ENCODE assay signal across 22 cellular contexts in the genomic region with DNA sequence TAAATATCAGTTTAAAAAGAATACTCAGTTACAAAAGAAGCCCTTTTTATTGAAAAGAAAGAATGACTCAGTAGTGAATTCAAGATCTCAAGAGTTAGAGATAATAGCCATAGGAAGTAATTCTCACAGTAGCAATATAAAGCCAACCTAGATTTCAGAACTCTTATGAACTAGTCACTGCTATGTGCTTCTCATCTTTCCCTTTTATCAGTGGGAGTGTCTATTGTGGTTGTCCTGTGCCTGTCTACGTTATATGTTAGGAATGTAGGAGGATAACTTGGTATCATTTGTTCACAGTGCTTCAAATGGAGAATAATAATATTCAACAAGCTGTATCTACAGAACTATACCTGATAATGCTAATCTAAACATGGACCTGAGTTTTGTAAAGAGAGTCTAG.
"Had no signal": no experiment of that assay in that cellular context is flagged by ENCODE, and none has a peak within 500 bp of the region (broad histone marks: within the 10 kb centered on the region; RNA-seq: fewer than 3 reads in every experiment).

No MANE protein-coding gene starts in this region.

- H3K27ac ChIP-seq: adrenal gland, ascending aorta, esophagus muscularis mucosa, vagina, VCaP had no signal

- H3K4me3 Mint-ChIP-seq: activated naive CD4-positive, alpha-beta T cell treated with anti-CD3 and anti-CD28 coated beads for 36 hours; activated naive CD8-positive, alpha-beta T cell treated with anti-CD3 and anti-CD28 coated beads for 36 hours; brain; endodermal cell; nephron; stimulated activated effector memory CD8-positive, alpha-beta T cell treated with anti-CD3 and anti-CD28 coated beads, Interleukin-12 subunit alpha, Interleukin-12 subunit beta, amount 100 ng/mL, for 72 hours; stimulated activated naive CD8-positive, alpha-beta T cell treated with anti-CD3 and anti-CD28 coated beads, Interleukin-15, amount 100 ng/mL, for 72 hours; type B pancreatic cell had no signal

- ATAC-seq: left cardiac atrium; left ventricle myocardium superior; right cardiac atrium; stimulated activated effector memory CD8-positive, alpha-beta T cell treated with anti-CD3 and anti-CD28 coated beads, Interleukin-12 subunit alpha, Interleukin-12 subunit beta, amount 100 ng/mL, for 72 hours; stimulated activated naive CD8-positive, alpha-beta T cell treated with anti-CD3 and anti-CD28 coated beads, Interleukin-15, amount 100 ng/mL, for 72 hours had no signal

- H3K9me3 ChIP-seq: vagina had no signal

- H3K27me3 ChIP-seq: adrenal gland, ascending aorta, esophagus muscularis mucosa, vagina had no signal

- H3K36me3 ChIP-seq: adrenal gland, ascending aorta, esophagus muscularis mucosa, vagina had no signal

- H3K27me3 Mint-ChIP-seq: activated naive CD8-positive, alpha-beta T cell treated with anti-CD3 and anti-CD28 coated beads for 36 hours; brain; stimulated activated naive CD8-positive, alpha-beta T cell treated with anti-CD3 and anti-CD28 coated beads, Interleukin-15, amount 100 ng/mL, for 72 hours; type B pancreatic cell had no signal

- DNase-seq: activated CD4-positive, alpha-beta T cell treated with anti-CD3 and anti-CD28 coated beads for 4 hours; activated CD4-positive, alpha-beta T cell treated with anti-CD3 and anti-CD28 coated beads, Interleukin-2, amount 50 U/mL, for 4 hours; activated effector memory CD4-positive, alpha-beta T cell treated with anti-CD3 and anti-CD28 coated beads, Interleukin-2, amount 50 U/mL, for 16 hours; activated naive CD4-positive, alpha-beta T cell treated with anti-CD3 and anti-CD28 coated beads for 36 hours; activated naive CD8-positive, alpha-beta T cell treated with anti-CD3 and anti-CD28 coated beads for 36 hours; adrenal gland; endodermal cell; left cardiac atrium; left ventricle myocardium superior; posterior cingulate gyrus; right cardiac atrium; stimulated activated CD4-positive, alpha-beta T cell treated with anti-CD3 and anti-CD28 coated beads, Interleukin-2, amount 100 ng/mL, for 48 hours; stimulated activated naive CD8-positive, alpha-beta T cell treated with anti-CD3 and anti-CD28 coated beads, Interleukin-15, amount 100 ng/mL, for 72 hours; substantia nigra had no signal

- H3K36me3 Mint-ChIP-seq: activated naive CD8-positive, alpha-beta T cell treated with anti-CD3 and anti-CD28 coated beads for 36 hours; brain; stimulated activated effector memory CD8-positive, alpha-beta T cell treated with anti-CD3 and anti-CD28 coated beads, Interleukin-12 subunit alpha, Interleukin-12 subunit beta, amount 100 ng/mL, for 72 hours; type B pancreatic cell had no signal

- H3K4me3 ChIP-seq: adrenal gland, ascending aorta, esophagus muscularis mucosa, vagina had no signal

- H3K4me1 Mint-ChIP-seq: activated naive CD8-positive, alpha-beta T cell treated with anti-CD3 and anti-CD28 coated beads for 36 hours; brain; endodermal cell; nephron; stimulated activated effector memory CD8-positive, alpha-beta T cell treated with anti-CD3 and anti-CD28 coated beads, Interleukin-12 subunit alpha, Interleukin-12 subunit beta, amount 100 ng/mL, for 72 hours; stimulated activated naive CD8-positive, alpha-beta T cell treated with anti-CD3 and anti-CD28 coated beads, Interleukin-15, amount 100 ng/mL, for 72 hours had no signal

- H3K4me1 ChIP-seq: adrenal gland, ascending aorta, esophagus muscularis mucosa, vagina had no signal

- H3K27ac Mint-ChIP-seq: activated naive CD4-positive, alpha-beta T cell treated with anti-CD3 and anti-CD28 coated beads for 36 hours; activated naive CD8-positive, alpha-beta T cell treated with anti-CD3 and anti-CD28 coated beads for 36 hours; brain; endodermal cell; nephron; stimulated activated effector memory CD8-positive, alpha-beta T cell treated with anti-CD3 and anti-CD28 coated beads, Interleukin-12 subunit alpha, Interleukin-12 subunit beta, amount 100 ng/mL, for 72 hours; stimulated activated naive CD8-positive, alpha-beta T cell treated with anti-CD3 and anti-CD28 coated beads, Interleukin-15, amount 100 ng/mL, for 72 hours; type B pancreatic cell had no signal
